1 cellular context compared by ENCODE assay signal in the genomic region with DNA sequence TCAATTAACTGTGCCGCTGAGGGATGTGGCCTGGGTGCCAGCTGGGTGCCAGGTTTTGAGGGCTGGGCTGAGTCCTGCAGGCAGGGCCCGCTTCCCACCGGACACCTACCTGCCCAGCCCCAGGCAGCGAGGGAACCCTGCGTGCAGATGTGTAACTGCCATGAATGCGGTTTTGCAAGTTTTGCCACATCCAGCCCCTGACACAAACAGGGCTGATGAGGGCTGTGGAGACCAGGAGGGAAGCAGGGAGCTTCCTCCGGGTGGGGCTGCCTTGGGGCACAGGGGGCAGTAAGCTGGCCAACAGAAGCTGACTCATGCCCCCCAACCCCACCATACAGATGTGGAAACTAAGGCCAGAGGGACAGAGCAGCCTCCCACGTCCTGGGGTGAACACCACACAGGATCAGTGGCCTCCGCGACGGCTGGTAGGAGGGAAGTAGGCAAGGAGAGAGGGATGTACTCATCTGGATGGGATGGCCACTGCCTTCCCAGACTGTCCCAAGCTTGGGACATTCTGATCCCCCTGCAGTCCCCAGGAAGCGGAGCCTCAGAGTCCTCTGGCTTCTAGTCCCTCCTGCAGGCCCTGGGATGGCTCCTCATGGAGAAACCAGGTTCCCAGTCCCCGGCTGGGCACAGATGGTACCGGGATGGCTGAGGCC.
A peak's percentile ranks its signal among the peaks of the same experiment; 100 is the strongest.
TF ChIP-seq lines count a peak whose summit lies in the region.

No MANE protein-coding gene starts in this region.

TF ChIP-seq in K562, 482 proteins besides CTCF, POLR2A, EP300 and RAD21:
- TF ChIP-seq HNRNPLL (IDR thresholded peaks at IDR 0.05; ENCODE audit: low read depth, low read length, poor library complexity, severe bottlenecking), result no peak
- peak; percentile 4; the same call in 1 of the 2 replicates for TF ChIP-seq RBFOX2 (IDR thresholded peaks at IDR 0.05; ENCODE audit: low read depth, low read length)
- TF ChIP-seq ZBTB8A (IDR thresholded peaks at IDR 0.05; ENCODE audit: partially characterized antibody), result no peak
- TF ChIP-seq CBX2 (IDR thresholded peaks at IDR 0.05; ENCODE audit: insufficient read depth, low read length, poor library complexity, severe bottlenecking), result no peak
- peak; percentile 62 for TF ChIP-seq POLR2G (IDR thresholded peaks at IDR 0.05; ENCODE audit: low read depth, low read length)
- no peak for TF ChIP-seq KAT7 (CRISPR knock-in tag; IDR thresholded peaks at IDR 0.05; ENCODE audit: borderline replicate concordance)
- TF ChIP-seq, protein P1, sequence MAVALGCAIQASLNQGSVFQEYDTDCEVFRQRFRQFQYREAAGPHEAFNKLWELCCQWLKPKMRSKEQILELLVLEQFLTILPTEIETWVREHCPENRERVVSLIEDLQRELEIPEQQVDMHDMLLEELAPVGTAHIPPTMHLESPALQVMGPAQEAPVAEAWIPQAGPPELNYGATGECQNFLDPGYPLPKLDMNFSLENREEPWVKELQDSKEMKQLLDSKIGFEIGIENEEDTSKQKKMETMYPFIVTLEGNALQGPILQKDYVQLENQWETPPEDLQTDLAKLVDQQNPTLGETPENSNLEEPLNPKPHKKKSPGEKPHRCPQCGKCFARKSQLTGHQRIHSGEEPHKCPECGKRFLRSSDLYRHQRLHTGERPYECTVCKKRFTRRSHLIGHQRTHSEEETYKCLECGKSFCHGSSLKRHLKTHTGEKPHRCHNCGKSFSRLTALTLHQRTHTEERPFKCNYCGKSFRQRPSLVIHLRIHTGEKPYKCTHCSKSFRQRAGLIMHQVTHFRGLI (CRISPR knock-in tag; IDR thresholded peaks at IDR 0.05), result no peak
- no peak for TF ChIP-seq ZFPM2 (CRISPR knock-in tag; IDR thresholded peaks at IDR 0.05)
- TF ChIP-seq ZNF584 (CRISPR knock-in tag; IDR thresholded peaks at IDR 0.05; ENCODE audit: low read depth), result no peak
- no peak for TF ChIP-seq ZNF384 (IDR thresholded peaks at IDR 0.05; ENCODE audit: low read depth, low read length)
